ENCODE assay signal across 23 cellular contexts in genomic region chr9:124622882-124623281, GRCh38.
A peak's percentile ranks its signal among the peaks of the same experiment; 100 is the strongest.
DNase-seq lines count a peak whose midpoint lies in the region; ATAC-seq, FAIRE-seq and TF ChIP-seq lines count a peak whose summit lies in the region.
"Had no signal": no experiment of that assay in that cellular context is flagged by ENCODE, and none has a peak within 500 bp of the region (broad histone marks: within the 10 kb centered on the region; RNA-seq: fewer than 3 reads in every experiment).

No MANE protein-coding gene starts in this region.

- no peak overlapping the region for H2BK5ac ChIP-seq in mesendoderm (ENCODE audit: low read length)

- FAIRE-seq in astrocyte (lab: Jason Lieb, UNC): no peak

- H2AK5ac ChIP-seq in mesendoderm (ENCODE audit: low read length): no peak overlapping the region

- peaks cover 2% of the 10 kb centered on the region for H3K36me3 Mint-ChIP-seq in astrocyte (ENCODE audit: low read depth, unreplicated experiment)
- H3K36me3 Mint-ChIP-seq in activated CD8-positive, alpha-beta memory T cell treated with anti-CD3 and anti-CD28 coated beads, Interleukin-2, amount 10 ng/mL, durations not matched to agents 7 days and 5 days: no peaks in the 10 kb centered on the region

- no peak overlapping the region for H4K5ac ChIP-seq in mesendoderm (ENCODE audit: low read length)

- H3K23ac ChIP-seq in mesendoderm (ENCODE audit: low read length): no peak overlapping the region

- no peak overlapping the region for H2BK15ac ChIP-seq in mesendoderm (replicated peaks; ENCODE audit: low read depth)

- no peak for DNase-seq in Right ventricle myocardium superior
- no peak for DNase-seq in cardiac septum (ENCODE audit: low spot score)
- DNase-seq in astrocyte (ENCODE audit: low read depth): no peak
- no peak for DNase-seq in mesendoderm
- DNase-seq in thyroid gland: no peak
- DNase-seq in NCI-H446 (lab: John Stamatoyannopoulos, UW): no peak
- DNase-seq in activated CD8-positive, alpha-beta memory T cell treated with anti-CD3 and anti-CD28 coated beads, Interleukin-2, amount 10 ng/mL, durations not matched to agents 7 days and 5 days: no peak
- DNase-seq: CD4-positive, alpha-beta T cell; COR-L47; DMS79 treated with DMSO at 0.1 percent for 48 hours; H7; KG1; NCI-H1105; NCI-H146; NCI-H2029 treated with DMSO at 0.1 percent for 48 hours; NCI-H2171; NCI-H446 treated with DMSO at 0.1 percent for 48 hours; NCI-H526 treated with DMSO at 0.1 percent for 48 hours; SHP77 treated with DMSO at 0.1 percent for 48 hours; SK-N-SH had no signal

- no peaks in the 10 kb centered on the region for H4K20me1 ChIP-seq in astrocyte (ENCODE audit: insufficient read depth, low read length)
- H4K20me1 ChIP-seq: BLaER1 had no signal

- H3K36me3 ChIP-seq in astrocyte (ENCODE audit: insufficient read depth, low read length) (no peaks in the 10 kb centered on the region), mesendoderm (ENCODE audit: control insufficient read depth, insufficient read depth, low read length) (no peaks in the 10 kb centered on the region), thyroid gland (no peaks in the 10 kb centered on the region)
- H3K36me3 ChIP-seq: BLaER1 had no signal

- H3K4ac ChIP-seq in mesendoderm (ENCODE audit: low read depth, low read length): no peak overlapping the region

- no peak overlapping the region for H3K56ac ChIP-seq in mesendoderm (ENCODE audit: low read length)

- peak overlapping the region; percentile 78 for H2BK120ac ChIP-seq in mesendoderm (ENCODE audit: low read depth, low read length)

- ATAC-seq in Right ventricle myocardium superior (ENCODE audit: poor library complexity) (peak; percentile 53), HG02852 (IDR thresholded peaks at IDR 0.05; ENCODE audit: unreplicated experiment) (no peak)
- ATAC-seq in activated CD8-positive, alpha-beta memory T cell treated with anti-CD3 and anti-CD28 coated beads, Interleukin-2, amount 10 ng/mL, durations not matched to agents 7 days and 5 days: no peak

- no peaks in the 10 kb centered on the region for H3K27me3 Mint-ChIP-seq in astrocyte (ENCODE audit: low read depth, unreplicated experiment)
- peaks cover 19% of the 10 kb centered on the region for H3K27me3 Mint-ChIP-seq in activated CD8-positive, alpha-beta memory T cell treated with anti-CD3 and anti-CD28 coated beads, Interleukin-2, amount 10 ng/mL, durations not matched to agents 7 days and 5 days
- H3K27me3 Mint-ChIP-seq: CD4-positive, alpha-beta T cell had no signal

- H3K27ac Mint-ChIP-seq in astrocyte (ENCODE audit: unreplicated experiment): peak overlapping the region; percentile 10
- H3K27ac Mint-ChIP-seq in activated CD8-positive, alpha-beta memory T cell treated with anti-CD3 and anti-CD28 coated beads, Interleukin-2, amount 10 ng/mL, durations not matched to agents 7 days and 5 days: no peak overlapping the region
- H3K27ac Mint-ChIP-seq: CD4-positive, alpha-beta T cell had no signal

- intact Hi-C loops in Right ventricle myocardium superior (cut with DNase I) (no loop called here), cardiac septum (cut with DNase I) (loop anchor here (5.0 kb wide), 1 partner anchor 34 kb away; no protein-coding TSS in a partner anchor), thyroid gland (cut with DNase I) (no loop called here)

- peaks cover 35% of the 10 kb centered on the region for H3K4me1 Mint-ChIP-seq in astrocyte (ENCODE audit: low read depth, unreplicated experiment)
- peaks cover 2% of the 10 kb centered on the region for H3K4me1 Mint-ChIP-seq in activated CD8-positive, alpha-beta memory T cell treated with anti-CD3 and anti-CD28 coated beads, Interleukin-2, amount 10 ng/mL, durations not matched to agents 7 days and 5 days

- H3K27me3 ChIP-seq in astrocyte (ENCODE audit: insufficient read depth, low read length): no peaks in the 10 kb centered on the region
- no peaks in the 10 kb centered on the region for H3K27me3 ChIP-seq in mesendoderm (ENCODE audit: insufficient read depth, low read length, poor library complexity)
- H3K27me3 ChIP-seq in thyroid gland: no peaks in the 10 kb centered on the region
- H3K27me3 ChIP-seq: BLaER1 had no signal

- H3K4me3 ChIP-seq in astrocyte (ENCODE audit: insufficient read depth, low read depth, low read length): no peak overlapping the region
- no peak overlapping the region for H3K4me3 ChIP-seq in mesendoderm (ENCODE audit: low read length)
- H3K4me3 ChIP-seq in thyroid gland (replicated peaks in 1 of 3): no peak overlapping the region
- H3K4me3 ChIP-seq: BLaER1 had no signal

- H3K9ac ChIP-seq in astrocyte (ENCODE audit: low read length): no peak overlapping the region
- H3K9ac ChIP-seq in mesendoderm (ENCODE audit: low read length): no peak overlapping the region
- H3K9ac ChIP-seq: BLaER1, SK-N-SH had no signal

- no peaks in the 10 kb centered on the region for H3K79me2 ChIP-seq in astrocyte (ENCODE audit: insufficient read depth, low read length)
- H3K79me2 ChIP-seq in mesendoderm (ENCODE audit: control insufficient read depth, insufficient read depth, low read length): no peaks in the 10 kb centered on the region

- H3K79me1 ChIP-seq in mesendoderm (ENCODE audit: low read length): peaks cover 4% of the 10 kb centered on the region

- peaks cover 14% of the 10 kb centered on the region for H3K4me1 ChIP-seq in astrocyte (ENCODE audit: insufficient read depth, low read length)
- peaks cover 8% of the 10 kb centered on the region for H3K4me1 ChIP-seq in mesendoderm (ENCODE audit: control insufficient read depth, low read depth, low read length)
- H3K4me1 ChIP-seq in thyroid gland: peaks cover 20 to 39% of the 10 kb centered on the region in 2 donors

- CTCF ChIA-PET in activated CD8-positive, alpha-beta memory T cell treated with anti-CD3 and anti-CD28 coated beads, Interleukin-2, amount 10 ng/mL, durations not matched to agents 7 days and 5 days (lab: Charles Lee): interaction anchor here (0.9 to 1.1 kb wide), 3 partner anchors 8 to 15 kb away, joined by 3 read pairs; no protein-coding TSS in a partner anchor

- no peak overlapping the region for H3K18ac ChIP-seq in mesendoderm (ENCODE audit: low read length)

- no peak for TF ChIP-seq CTCF in astrocyte (IDR thresholded peaks at IDR 0.05; ENCODE audit: insufficient read depth, low read depth, low read length)
- TF ChIP-seq CTCF in thyroid gland (IDR thresholded peaks at IDR 0.05): no peak

- no peaks in the 10 kb centered on the region for H3K9me3 ChIP-seq in astrocyte (ENCODE audit: insufficient read depth, low read depth, low read length)
- no peaks in the 10 kb centered on the region for H3K9me3 ChIP-seq in thyroid gland
- H3K9me3 ChIP-seq: BLaER1, SK-N-SH had no signal

- no peak for TF ChIP-seq POLR2A in thyroid gland (IDR thresholded peaks at IDR 0.05)

- no peak overlapping the region for H3K4me3 Mint-ChIP-seq in astrocyte (ENCODE audit: unreplicated experiment)
- H3K4me3 Mint-ChIP-seq in activated CD8-positive, alpha-beta memory T cell treated with anti-CD3 and anti-CD28 coated beads, Interleukin-2, amount 10 ng/mL, durations not matched to agents 7 days and 5 days: no peak overlapping the region
- H3K4me3 Mint-ChIP-seq: CD4-positive, alpha-beta T cell had no signal

- H2AFZ ChIP-seq in astrocyte (ENCODE audit: low read depth, low read length): no peak overlapping the region

- no peak overlapping the region for H4K8ac ChIP-seq in mesendoderm (ENCODE audit: low read depth, low read length)

- H3K9me3 Mint-ChIP-seq in astrocyte (ENCODE audit: unreplicated experiment): no peaks in the 10 kb centered on the region
- no peaks in the 10 kb centered on the region for H3K9me3 Mint-ChIP-seq in activated CD8-positive, alpha-beta memory T cell treated with anti-CD3 and anti-CD28 coated beads, Interleukin-2, amount 10 ng/mL, durations not matched to agents 7 days and 5 days (ENCODE audit: low read depth)
- H3K9me3 Mint-ChIP-seq: CD4-positive, alpha-beta T cell had no signal

- H3K27ac ChIP-seq in astrocyte (ENCODE audit: low read depth, low read length) (no peak overlapping the region), mesendoderm (ENCODE audit: low read depth, low read length) (no peak overlapping the region), thyroid gland (peak overlapping the region; percentile 63 to 71 (median 70))
- H3K27ac ChIP-seq: 22Rv1, BLaER1 had no signal

- no peak overlapping the region for H3K4me2 ChIP-seq in astrocyte (ENCODE audit: low read length)
- H3K4me2 ChIP-seq in mesendoderm (ENCODE audit: low read length): no peak overlapping the region
- H3K4me2 ChIP-seq: BLaER1, SK-N-SH had no signal

Comparison
In these comparisons a context has a peak if more than half of its experiments do, and no peak if none do; other contexts are left out.
1. H3K27ac ChIP-seq: peak in thyroid gland (3 of 3); none in astrocyte (single experiment) and mesendoderm (single experiment).